Comparison of ENCODE assay signal across 1 cellular context in genomic region chr1:202805886-202806511, GRCh38.
TF ChIP-seq lines count a peak whose summit lies in the region.

No MANE protein-coding gene starts in this region.

TF ChIP-seq in K562, 482 proteins besides CTCF, POLR2A, EP300 and RAD21 (continued from another document and continues in another):
- no peak for TF ChIP-seq CBX2 (IDR thresholded peaks at IDR 0.05; ENCODE audit: insufficient read depth, low read length, poor library complexity, severe bottlenecking)
- no peak for TF ChIP-seq HNRNPK (IDR thresholded peaks at IDR 0.05; ENCODE audit: low read depth, low read length, poor library complexity, severe bottlenecking)
- no peak for TF ChIP-seq POU5F1 (IDR thresholded peaks at IDR 0.05; ENCODE audit: borderline replicate concordance, low read depth, low read length, partially characterized antibody)
- TF ChIP-seq, protein P1, sequence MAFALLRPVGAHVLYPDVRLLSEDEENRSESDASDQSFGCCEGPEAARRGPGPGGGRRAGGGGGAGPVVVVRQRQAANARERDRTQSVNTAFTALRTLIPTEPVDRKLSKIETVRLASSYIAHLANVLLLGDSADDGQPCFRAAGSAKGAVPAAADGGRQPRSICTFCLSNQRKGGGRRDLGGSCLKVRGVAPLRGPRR (CRISPR knock-in tag; IDR thresholded peaks at IDR 0.05): peak; percentile 92
- peak; percentile 13 for TF ChIP-seq TBP (optimal IDR thresholded peaks at IDR 0.05; ENCODE audit: low read depth, low read length)
- TF ChIP-seq, protein P2, sequence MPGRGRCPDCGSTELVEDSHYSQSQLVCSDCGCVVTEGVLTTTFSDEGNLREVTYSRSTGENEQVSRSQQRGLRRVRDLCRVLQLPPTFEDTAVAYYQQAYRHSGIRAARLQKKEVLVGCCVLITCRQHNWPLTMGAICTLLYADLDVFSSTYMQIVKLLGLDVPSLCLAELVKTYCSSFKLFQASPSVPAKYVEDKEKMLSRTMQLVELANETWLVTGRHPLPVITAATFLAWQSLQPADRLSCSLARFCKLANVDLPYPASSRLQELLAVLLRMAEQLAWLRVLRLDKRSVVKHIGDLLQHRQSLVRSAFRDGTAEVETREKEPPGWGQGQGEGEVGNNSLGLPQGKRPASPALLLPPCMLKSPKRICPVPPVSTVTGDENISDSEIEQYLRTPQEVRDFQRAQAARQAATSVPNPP (IDR thresholded peaks at IDR 0.05; ENCODE audit: borderline replicate concordance, insufficient read depth, insufficient read length): no peak
- TF ChIP-seq NCOA4 (IDR thresholded peaks at IDR 0.05; ENCODE audit: partially characterized antibody): no peak
- no peak for TF ChIP-seq MIER1 (IDR thresholded peaks at IDR 0.05; ENCODE audit: low read depth)
- TF ChIP-seq SREBF2 (CRISPR knock-in tag; IDR thresholded peaks at IDR 0.05): 0 out of 2 replicates have a peak, but pooled peaks have one; percentile 71
- no peak for TF ChIP-seq MYNN (IDR thresholded peaks at IDR 0.05)
- no peak for TF ChIP-seq MYNN (CRISPR knock-in tag; IDR thresholded peaks at IDR 0.05)
- TF ChIP-seq, protein P3, sequence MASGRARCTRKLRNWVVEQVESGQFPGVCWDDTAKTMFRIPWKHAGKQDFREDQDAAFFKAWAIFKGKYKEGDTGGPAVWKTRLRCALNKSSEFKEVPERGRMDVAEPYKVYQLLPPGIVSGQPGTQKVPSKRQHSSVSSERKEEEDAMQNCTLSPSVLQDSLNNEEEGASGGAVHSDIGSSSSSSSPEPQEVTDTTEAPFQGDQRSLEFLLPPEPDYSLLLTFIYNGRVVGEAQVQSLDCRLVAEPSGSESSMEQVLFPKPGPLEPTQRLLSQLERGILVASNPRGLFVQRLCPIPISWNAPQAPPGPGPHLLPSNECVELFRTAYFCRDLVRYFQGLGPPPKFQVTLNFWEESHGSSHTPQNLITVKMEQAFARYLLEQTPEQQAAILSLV (tag; IDR thresholded peaks at IDR 0.05): peak; percentile 75
- TF ChIP-seq TCF7 (IDR thresholded peaks at IDR 0.05; ENCODE audit: borderline replicate concordance): no peak
- no peak; a peak in 2 of 4 replicates for TF ChIP-seq TEAD1 (CRISPR knock-in tag; IDR thresholded peaks at IDR 0.05)
- no peak for TF ChIP-seq MAFK (IDR thresholded peaks at IDR 0.05; ENCODE audit: low read length)
- TF ChIP-seq ZNF780A (CRISPR knock-in tag; IDR thresholded peaks at IDR 0.05): no peak
- TF ChIP-seq DIDO1 (tag; IDR thresholded peaks at IDR 0.05; ENCODE audit: low read depth): no peak
- TF ChIP-seq ETV5 (CRISPR knock-in tag; IDR thresholded peaks at IDR 0.05; ENCODE audit: low read depth): peak; percentile 37; the same call in 1 of the 2 replicates
- TF ChIP-seq PRPF4 (IDR thresholded peaks at IDR 0.05; ENCODE audit: insufficient read depth, low read depth, low read length, poor library complexity, severe bottlenecking): no peak
- TF ChIP-seq, protein P4, sequence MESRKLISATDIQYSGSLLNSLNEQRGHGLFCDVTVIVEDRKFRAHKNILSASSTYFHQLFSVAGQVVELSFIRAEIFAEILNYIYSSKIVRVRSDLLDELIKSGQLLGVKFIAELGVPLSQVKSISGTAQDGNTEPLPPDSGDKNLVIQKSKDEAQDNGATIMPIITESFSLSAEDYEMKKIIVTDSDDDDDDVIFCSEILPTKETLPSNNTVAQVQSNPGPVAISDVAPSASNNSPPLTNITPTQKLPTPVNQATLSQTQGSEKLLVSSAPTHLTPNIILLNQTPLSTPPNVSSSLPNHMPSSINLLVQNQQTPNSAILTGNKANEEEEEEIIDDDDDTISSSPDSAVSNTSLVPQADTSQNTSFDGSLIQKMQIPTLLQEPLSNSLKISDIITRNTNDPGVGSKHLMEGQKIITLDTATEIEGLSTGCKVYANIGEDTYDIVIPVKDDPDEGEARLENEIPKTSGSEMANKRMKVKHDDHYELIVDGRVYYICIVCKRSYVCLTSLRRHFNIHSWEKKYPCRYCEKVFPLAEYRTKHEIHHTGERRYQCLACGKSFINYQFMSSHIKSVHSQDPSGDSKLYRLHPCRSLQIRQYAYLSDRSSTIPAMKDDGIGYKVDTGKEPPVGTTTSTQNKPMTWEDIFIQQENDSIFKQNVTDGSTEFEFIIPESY (CRISPR knock-in tag; IDR thresholded peaks at IDR 0.05): no peak
- 0 out of 4 replicates have a peak, but pooled peaks of 1 of the 2 experiments have one; percentile 20 for TF ChIP-seq SRF (CRISPR knock-in tag; IDR thresholded peaks at IDR 0.05)
- no peak for TF ChIP-seq NFATC3 (IDR thresholded peaks at IDR 0.05)
- TF ChIP-seq FOXJ2 (tag; IDR thresholded peaks at IDR 0.05): 0 out of 2 replicates have a peak, but pooled peaks have one; percentile 51
- no peak for TF ChIP-seq ZNF696 (CRISPR knock-in tag; conservative IDR thresholded peaks at IDR 0.05)
- TF ChIP-seq SRSF3 (IDR thresholded peaks at IDR 0.05; ENCODE audit: insufficient read depth, low read length): no peak
- no peak for TF ChIP-seq RBM34 (IDR thresholded peaks at IDR 0.05; ENCODE audit: borderline replicate concordance, insufficient read depth, low read length)
- TF ChIP-seq ZNF79 (CRISPR knock-in tag; IDR thresholded peaks at IDR 0.05; ENCODE audit: low read depth): peak; percentile 55; the same call in 1 of the 2 replicates
- TF ChIP-seq ZNF197 (CRISPR knock-in tag; IDR thresholded peaks at IDR 0.05; ENCODE audit: low read depth): peak; percentile 91
- TF ChIP-seq E2F3 (CRISPR knock-in tag; IDR thresholded peaks at IDR 0.05): peak; percentile 90
- TF ChIP-seq HNRNPH1 (optimal IDR thresholded peaks at IDR 0.05; ENCODE audit: low read depth, low read length): no peak
- TF ChIP-seq CUX1 (CRISPR knock-in tag; IDR thresholded peaks at IDR 0.05): peak; percentile 98
- peak; percentile 69; the same call in 1 of the 2 replicates for TF ChIP-seq OTX1 (CRISPR knock-in tag; IDR thresholded peaks at IDR 0.05)
- TF ChIP-seq ZNF707 (CRISPR knock-in tag; conservative IDR thresholded peaks at IDR 0.05): peak; percentile 68; the same call in 1 of the 2 replicates
- TF ChIP-seq CBX1 (IDR thresholded peaks at IDR 0.05; ENCODE audit: low read depth): no peak
- no peak for TF ChIP-seq ZNF398 (CRISPR knock-in tag; IDR thresholded peaks at IDR 0.05)
- 0 out of 2 replicates have a peak, but pooled peaks have one; percentile 49 for TF ChIP-seq HMG20A (CRISPR knock-in tag; conservative IDR thresholded peaks at IDR 0.05)
- no peak for TF ChIP-seq KHSRP (IDR thresholded peaks at IDR 0.05)
- no peak for TF ChIP-seq STAT6 (CRISPR knock-in tag; IDR thresholded peaks at IDR 0.05)
- TF ChIP-seq, protein P5, sequence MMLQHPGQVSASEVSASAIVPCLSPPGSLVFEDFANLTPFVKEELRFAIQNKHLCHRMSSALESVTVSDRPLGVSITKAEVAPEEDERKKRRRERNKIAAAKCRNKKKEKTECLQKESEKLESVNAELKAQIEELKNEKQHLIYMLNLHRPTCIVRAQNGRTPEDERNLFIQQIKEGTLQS (IDR thresholded peaks at IDR 0.05): no peak
- TF ChIP-seq, protein P5 (CRISPR knock-in tag; conservative IDR thresholded peaks at IDR 0.05): no peak
- 0 out of 2 replicates have a peak, but pooled peaks have one; percentile 39 for TF ChIP-seq ZNF551 (CRISPR knock-in tag; IDR thresholded peaks at IDR 0.05)
- TF ChIP-seq, protein P6, sequence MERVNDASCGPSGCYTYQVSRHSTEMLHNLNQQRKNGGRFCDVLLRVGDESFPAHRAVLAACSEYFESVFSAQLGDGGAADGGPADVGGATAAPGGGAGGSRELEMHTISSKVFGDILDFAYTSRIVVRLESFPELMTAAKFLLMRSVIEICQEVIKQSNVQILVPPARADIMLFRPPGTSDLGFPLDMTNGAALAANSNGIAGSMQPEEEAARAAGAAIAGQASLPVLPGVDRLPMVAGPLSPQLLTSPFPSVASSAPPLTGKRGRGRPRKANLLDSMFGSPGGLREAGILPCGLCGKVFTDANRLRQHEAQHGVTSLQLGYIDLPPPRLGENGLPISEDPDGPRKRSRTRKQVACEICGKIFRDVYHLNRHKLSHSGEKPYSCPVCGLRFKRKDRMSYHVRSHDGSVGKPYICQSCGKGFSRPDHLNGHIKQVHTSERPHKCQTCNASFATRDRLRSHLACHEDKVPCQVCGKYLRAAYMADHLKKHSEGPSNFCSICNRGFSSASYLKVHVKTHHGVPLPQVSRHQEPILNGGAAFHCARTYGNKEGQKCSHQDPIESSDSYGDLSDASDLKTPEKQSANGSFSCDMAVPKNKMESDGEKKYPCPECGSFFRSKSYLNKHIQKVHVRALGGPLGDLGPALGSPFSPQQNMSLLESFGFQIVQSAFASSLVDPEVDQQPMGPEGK (CRISPR knock-in tag; IDR thresholded peaks at IDR 0.05; ENCODE audit: borderline replicate concordance): no peak
- no peak for TF ChIP-seq ZNF408 (CRISPR knock-in tag; IDR thresholded peaks at IDR 0.05; ENCODE audit: low read depth)
- no peak for TF ChIP-seq HMGN3 (IDR thresholded peaks at IDR 0.05; ENCODE audit: borderline replicate concordance, extremely low read depth, insufficient read length, low read depth, low read length)
- TF ChIP-seq CAMTA2 (CRISPR knock-in tag; conservative IDR thresholded peaks at IDR 0.05): no peak
- no peak for TF ChIP-seq ARNT (IDR thresholded peaks at IDR 0.05)
- TF ChIP-seq NEUROD1 (IDR thresholded peaks at IDR 0.05; ENCODE audit: borderline replicate concordance, low read depth, low read length, partially characterized antibody): no peak
